In the genomic region with DNA sequence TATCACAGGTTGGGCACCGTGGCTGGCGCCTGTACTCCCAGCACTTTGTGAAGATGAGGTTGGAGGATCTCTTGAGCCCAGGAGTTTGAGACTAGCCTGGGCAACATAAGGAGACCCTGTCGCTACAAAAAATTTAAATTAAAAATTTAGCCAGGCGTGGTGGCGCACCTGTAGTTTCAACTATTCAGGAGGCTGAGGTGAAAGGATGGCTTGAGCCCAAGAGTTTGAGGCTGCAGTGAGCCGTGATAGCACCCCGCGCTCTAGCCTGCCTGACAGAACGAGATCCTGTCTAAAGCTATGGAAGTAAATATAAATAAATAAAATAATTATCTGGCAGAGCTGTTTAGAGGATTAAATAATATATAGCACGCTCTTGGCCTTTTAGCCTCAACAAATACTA, we compare ENCODE assay signal across 2 cellular contexts.
TF ChIP-seq lines count a peak whose summit lies in the region.

No MANE protein-coding gene starts in this region.

TF ChIP-seq in SK-N-SH, 30 proteins besides CTCF, POLR2A, EP300 and RAD21 (continued from another document):
- no peak for TF ChIP-seq TEAD4 (IDR thresholded peaks at IDR 0.05; ENCODE audit: borderline replicate concordance, insufficient read depth)
- TF ChIP-seq TAF1 (IDR thresholded peaks at IDR 0.05; ENCODE audit: borderline replicate concordance, low read depth, low read length): no peak
- TF ChIP-seq, protein P1, sequence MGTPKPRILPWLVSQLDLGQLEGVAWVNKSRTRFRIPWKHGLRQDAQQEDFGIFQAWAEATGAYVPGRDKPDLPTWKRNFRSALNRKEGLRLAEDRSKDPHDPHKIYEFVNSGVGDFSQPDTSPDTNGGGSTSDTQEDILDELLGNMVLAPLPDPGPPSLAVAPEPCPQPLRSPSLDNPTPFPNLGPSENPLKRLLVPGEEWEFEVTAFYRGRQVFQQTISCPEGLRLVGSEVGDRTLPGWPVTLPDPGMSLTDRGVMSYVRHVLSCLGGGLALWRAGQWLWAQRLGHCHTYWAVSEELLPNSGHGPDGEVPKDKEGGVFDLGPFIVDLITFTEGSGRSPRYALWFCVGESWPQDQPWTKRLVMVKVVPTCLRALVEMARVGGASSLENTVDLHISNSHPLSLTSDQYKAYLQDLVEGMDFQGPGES (IDR thresholded peaks at IDR 0.05; ENCODE audit: low read depth, low read length): no peak
- TF ChIP-seq, protein P2, sequence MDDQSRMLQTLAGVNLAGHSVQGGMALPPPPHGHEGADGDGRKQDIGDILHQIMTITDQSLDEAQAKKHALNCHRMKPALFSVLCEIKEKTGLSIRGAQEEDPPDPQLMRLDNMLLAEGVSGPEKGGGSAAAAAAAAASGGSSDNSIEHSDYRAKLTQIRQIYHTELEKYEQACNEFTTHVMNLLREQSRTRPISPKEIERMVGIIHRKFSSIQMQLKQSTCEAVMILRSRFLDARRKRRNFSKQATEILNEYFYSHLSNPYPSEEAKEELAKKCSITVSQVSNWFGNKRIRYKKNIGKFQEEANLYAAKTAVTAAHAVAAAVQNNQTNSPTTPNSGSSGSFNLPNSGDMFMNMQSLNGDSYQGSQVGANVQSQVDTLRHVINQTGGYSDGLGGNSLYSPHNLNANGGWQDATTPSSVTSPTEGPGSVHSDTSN (IDR thresholded peaks at IDR 0.05): no peak
- no peak for TF ChIP-seq MEF2A (IDR thresholded peaks at IDR 0.05; ENCODE audit: borderline replicate concordance, low read depth)
- TF ChIP-seq GATA2 (CRISPR knock-in tag; IDR thresholded peaks at IDR 0.05): no peak
- TF ChIP-seq, protein P3, sequence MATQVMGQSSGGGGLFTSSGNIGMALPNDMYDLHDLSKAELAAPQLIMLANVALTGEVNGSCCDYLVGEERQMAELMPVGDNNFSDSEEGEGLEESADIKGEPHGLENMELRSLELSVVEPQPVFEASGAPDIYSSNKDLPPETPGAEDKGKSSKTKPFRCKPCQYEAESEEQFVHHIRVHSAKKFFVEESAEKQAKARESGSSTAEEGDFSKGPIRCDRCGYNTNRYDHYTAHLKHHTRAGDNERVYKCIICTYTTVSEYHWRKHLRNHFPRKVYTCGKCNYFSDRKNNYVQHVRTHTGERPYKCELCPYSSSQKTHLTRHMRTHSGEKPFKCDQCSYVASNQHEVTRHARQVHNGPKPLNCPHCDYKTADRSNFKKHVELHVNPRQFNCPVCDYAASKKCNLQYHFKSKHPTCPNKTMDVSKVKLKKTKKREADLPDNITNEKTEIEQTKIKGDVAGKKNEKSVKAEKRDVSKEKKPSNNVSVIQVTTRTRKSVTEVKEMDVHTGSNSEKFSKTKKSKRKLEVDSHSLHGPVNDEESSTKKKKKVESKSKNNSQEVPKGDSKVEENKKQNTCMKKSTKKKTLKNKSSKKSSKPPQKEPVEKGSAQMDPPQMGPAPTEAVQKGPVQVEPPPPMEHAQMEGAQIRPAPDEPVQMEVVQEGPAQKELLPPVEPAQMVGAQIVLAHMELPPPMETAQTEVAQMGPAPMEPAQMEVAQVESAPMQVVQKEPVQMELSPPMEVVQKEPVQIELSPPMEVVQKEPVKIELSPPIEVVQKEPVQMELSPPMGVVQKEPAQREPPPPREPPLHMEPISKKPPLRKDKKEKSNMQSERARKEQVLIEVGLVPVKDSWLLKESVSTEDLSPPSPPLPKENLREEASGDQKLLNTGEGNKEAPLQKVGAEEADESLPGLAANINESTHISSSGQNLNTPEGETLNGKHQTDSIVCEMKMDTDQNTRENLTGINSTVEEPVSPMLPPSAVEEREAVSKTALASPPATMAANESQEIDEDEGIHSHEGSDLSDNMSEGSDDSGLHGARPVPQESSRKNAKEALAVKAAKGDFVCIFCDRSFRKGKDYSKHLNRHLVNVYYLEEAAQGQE (IDR thresholded peaks at IDR 0.05; ENCODE audit: low read depth, low read length): no peak
- no peak for TF ChIP-seq JUND (IDR thresholded peaks at IDR 0.05)

TF ChIP-seq in SK-N-SH treated with all-trans-retinoic acid at 6 μM for 48 hours, 23 proteins besides CTCF, POLR2A, EP300 and RAD21 (continued from another document):
- TF ChIP-seq, protein P4, sequence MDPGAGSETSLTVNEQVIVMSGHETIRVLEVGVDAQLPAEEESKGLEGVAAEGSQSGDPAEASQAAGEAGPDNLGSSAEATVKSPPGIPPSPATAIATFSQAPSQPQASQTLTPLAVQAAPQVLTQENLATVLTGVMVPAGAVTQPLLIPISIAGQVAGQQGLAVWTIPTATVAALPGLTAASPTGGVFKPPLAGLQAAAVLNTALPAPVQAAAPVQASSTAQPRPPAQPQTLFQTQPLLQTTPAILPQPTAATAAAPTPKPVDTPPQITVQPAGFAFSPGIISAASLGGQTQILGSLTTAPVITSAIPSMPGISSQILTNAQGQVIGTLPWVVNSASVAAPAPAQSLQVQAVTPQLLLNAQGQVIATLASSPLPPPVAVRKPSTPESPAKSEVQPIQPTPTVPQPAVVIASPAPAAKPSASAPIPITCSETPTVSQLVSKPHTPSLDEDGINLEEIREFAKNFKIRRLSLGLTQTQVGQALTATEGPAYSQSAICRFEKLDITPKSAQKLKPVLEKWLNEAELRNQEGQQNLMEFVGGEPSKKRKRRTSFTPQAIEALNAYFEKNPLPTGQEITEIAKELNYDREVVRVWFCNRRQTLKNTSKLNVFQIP (CRISPR knock-in tag; IDR thresholded peaks at IDR 0.05; ENCODE audit: borderline replicate concordance, low read depth): no peak
- TF ChIP-seq TCF4 (CRISPR knock-in tag; IDR thresholded peaks at IDR 0.05; ENCODE audit: borderline replicate concordance) (no peak), OSR1 (CRISPR knock-in tag; IDR thresholded peaks at IDR 0.05) (no peak), ESRRG (CRISPR knock-in tag; IDR thresholded peaks at IDR 0.05) (no peak), ZNF8 (CRISPR knock-in tag; IDR thresholded peaks at IDR 0.05) (no peak), TOX (CRISPR knock-in tag; IDR thresholded peaks at IDR 0.05; ENCODE audit: borderline replicate concordance) (no peak), RARB (CRISPR knock-in tag; IDR thresholded peaks at IDR 0.05) (no peak), ZNF565 (CRISPR knock-in tag; conservative IDR thresholded peaks at IDR 0.05; ENCODE audit: low read depth) (no peak), SNAI2 (CRISPR knock-in tag; IDR thresholded peaks at IDR 0.05) (no peak)
- TF ChIP-seq, protein P5, sequence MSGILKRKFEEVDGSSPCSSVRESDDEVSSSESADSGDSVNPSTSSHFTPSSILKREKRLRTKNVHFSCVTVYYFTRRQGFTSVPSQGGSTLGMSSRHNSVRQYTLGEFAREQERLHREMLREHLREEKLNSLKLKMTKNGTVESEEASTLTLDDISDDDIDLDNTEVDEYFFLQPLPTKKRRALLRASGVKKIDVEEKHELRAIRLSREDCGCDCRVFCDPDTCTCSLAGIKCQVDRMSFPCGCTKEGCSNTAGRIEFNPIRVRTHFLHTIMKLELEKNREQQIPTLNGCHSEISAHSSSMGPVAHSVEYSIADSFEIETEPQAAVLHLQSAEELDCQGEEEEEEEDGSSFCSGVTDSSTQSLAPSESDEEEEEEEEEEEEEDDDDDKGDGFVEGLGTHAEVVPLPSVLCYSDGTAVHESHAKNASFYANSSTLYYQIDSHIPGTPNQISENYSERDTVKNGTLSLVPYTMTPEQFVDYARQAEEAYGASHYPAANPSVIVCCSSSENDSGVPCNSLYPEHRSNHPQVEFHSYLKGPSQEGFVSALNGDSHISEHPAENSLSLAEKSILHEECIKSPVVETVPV (CRISPR knock-in tag; IDR thresholded peaks at IDR 0.05): no peak
- TF ChIP-seq, protein P6, sequence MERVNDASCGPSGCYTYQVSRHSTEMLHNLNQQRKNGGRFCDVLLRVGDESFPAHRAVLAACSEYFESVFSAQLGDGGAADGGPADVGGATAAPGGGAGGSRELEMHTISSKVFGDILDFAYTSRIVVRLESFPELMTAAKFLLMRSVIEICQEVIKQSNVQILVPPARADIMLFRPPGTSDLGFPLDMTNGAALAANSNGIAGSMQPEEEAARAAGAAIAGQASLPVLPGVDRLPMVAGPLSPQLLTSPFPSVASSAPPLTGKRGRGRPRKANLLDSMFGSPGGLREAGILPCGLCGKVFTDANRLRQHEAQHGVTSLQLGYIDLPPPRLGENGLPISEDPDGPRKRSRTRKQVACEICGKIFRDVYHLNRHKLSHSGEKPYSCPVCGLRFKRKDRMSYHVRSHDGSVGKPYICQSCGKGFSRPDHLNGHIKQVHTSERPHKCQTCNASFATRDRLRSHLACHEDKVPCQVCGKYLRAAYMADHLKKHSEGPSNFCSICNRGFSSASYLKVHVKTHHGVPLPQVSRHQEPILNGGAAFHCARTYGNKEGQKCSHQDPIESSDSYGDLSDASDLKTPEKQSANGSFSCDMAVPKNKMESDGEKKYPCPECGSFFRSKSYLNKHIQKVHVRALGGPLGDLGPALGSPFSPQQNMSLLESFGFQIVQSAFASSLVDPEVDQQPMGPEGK (CRISPR knock-in tag; IDR thresholded peaks at IDR 0.05; ENCODE audit: borderline replicate concordance): no peak
- TF ChIP-seq, protein P7, sequence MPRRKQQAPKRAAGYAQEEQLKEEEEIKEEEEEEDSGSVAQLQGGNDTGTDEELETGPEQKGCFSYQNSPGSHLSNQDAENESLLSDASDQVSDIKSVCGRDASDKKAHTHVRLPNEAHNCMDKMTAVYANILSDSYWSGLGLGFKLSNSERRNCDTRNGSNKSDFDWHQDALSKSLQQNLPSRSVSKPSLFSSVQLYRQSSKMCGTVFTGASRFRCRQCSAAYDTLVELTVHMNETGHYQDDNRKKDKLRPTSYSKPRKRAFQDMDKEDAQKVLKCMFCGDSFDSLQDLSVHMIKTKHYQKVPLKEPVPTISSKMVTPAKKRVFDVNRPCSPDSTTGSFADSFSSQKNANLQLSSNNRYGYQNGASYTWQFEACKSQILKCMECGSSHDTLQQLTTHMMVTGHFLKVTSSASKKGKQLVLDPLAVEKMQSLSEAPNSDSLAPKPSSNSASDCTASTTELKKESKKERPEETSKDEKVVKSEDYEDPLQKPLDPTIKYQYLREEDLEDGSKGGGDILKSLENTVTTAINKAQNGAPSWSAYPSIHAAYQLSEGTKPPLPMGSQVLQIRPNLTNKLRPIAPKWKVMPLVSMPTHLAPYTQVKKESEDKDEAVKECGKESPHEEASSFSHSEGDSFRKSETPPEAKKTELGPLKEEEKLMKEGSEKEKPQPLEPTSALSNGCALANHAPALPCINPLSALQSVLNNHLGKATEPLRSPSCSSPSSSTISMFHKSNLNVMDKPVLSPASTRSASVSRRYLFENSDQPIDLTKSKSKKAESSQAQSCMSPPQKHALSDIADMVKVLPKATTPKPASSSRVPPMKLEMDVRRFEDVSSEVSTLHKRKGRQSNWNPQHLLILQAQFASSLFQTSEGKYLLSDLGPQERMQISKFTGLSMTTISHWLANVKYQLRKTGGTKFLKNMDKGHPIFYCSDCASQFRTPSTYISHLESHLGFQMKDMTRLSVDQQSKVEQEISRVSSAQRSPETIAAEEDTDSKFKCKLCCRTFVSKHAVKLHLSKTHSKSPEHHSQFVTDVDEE (CRISPR knock-in tag; IDR thresholded peaks at IDR 0.05): no peak
